In the genomic region with DNA sequence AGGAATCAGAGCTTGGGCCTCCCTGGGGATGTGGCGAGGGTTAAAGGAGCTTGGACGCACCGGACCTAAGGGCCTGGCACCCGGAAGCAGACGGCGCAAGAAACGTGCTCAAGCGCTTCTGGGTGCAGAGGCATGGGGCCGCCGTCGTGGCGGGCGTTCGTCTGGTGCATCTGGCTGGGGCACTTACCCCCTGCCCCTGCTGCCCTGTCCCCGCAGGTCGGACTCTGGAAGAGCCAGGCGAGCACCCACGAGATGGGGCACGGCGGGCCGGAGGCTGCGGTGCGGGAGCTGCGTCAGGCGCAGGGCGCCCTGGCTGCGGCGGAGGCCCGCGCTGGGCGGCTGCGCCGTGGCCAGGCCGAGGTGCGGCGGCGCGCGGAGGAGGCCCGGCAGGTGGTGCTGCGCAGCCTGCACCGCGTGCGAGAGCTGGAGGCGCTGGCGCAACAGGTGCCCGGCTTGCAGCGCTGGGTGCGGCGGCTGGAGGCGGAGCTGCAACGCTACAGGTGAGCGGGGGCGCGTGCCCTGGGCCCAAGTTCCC, we compare ENCODE assay signal across 8 cellular contexts. TPM values are rescaled to one million over a fixed set of nuclear protein-coding genes. Genes with fewer than 3 reads are reported as not detected.
DNase-seq lines count a peak whose midpoint lies in the region; ATAC-seq, FAIRE-seq and TF ChIP-seq lines count a peak whose summit lies in the region.

No MANE protein-coding gene starts in this region.

- no peaks in the 10 kb centered on the region for H3K36me3 Mint-ChIP-seq in CD8-positive, alpha-beta memory T cell

- peaks cover 32 to 33% of the 10 kb centered on the region in 2 donors for H3K27me3 Mint-ChIP-seq in CD8-positive, alpha-beta memory T cell

- CTCF ChIA-PET in CD8-positive, alpha-beta memory T cell (lab: Charles Lee) = interaction anchor here (1.0 to 8.4 kb wide), 12 partner anchors 10 to 242 kb away, joined by 3 to 98 read pairs (median 6); partner anchors contain the start of gene CFAP92

- FAIRE-seq in keratinocyte (lab: Jason Lieb, UNC) = no peak

- H3K27ac ChIP-seq in CD8-positive, alpha-beta memory T cell (ENCODE audit: low read depth, low read length) = no peak overlapping the region
- H3K27ac ChIP-seq in keratinocyte (ENCODE audit: control insufficient read depth, insufficient read depth, low read length) (no peak overlapping the region), suprapubic skin (no peak overlapping the region)

- 17% methylated on average over 19 of the region's 55 CpGs for WGBS in suprapubic skin

- H3K79me2 ChIP-seq in keratinocyte (ENCODE audit: control insufficient read depth, insufficient read depth, low read length) = no peaks in the 10 kb centered on the region

- dilution Hi-C loops in keratinocyte (cut with MboI; ENCODE audit: extremely low pct_ligation_motif_present, low sequenced_read_pairs) = no loop called here

- H3K4me1 Mint-ChIP-seq in CD8-positive, alpha-beta memory T cell = peaks cover 23 to 43% (median 30%) of the 10 kb centered on the region in 3 donors

- peak overlapping the region; percentile 28 for H3K4me2 ChIP-seq in keratinocyte (ENCODE audit: control insufficient read depth, extremely low read depth, insufficient read depth, low read depth, low read length)

- H3K9me3 ChIP-seq in CD8-positive, alpha-beta memory T cell (ENCODE audit: low read length) = no peaks in the 10 kb centered on the region
- no peaks in the 10 kb centered on the region for H3K9me3 ChIP-seq in keratinocyte (ENCODE audit: control insufficient read depth, low read depth, low read length)
- H3K9me3 ChIP-seq in suprapubic skin = no peaks in the 10 kb centered on the region

- no peaks in the 10 kb centered on the region for H3K9me3 Mint-ChIP-seq in CD8-positive, alpha-beta memory T cell

- no peaks in the 10 kb centered on the region for H3K9me1 ChIP-seq in keratinocyte (ENCODE audit: control insufficient read depth, extremely low read depth, insufficient read depth, low read length)

- peaks cover 14% of the 10 kb centered on the region for H3K27me3 ChIP-seq in CD8-positive, alpha-beta memory T cell (ENCODE audit: insufficient read depth, low read length, poor library complexity, severe bottlenecking)
- H3K27me3 ChIP-seq in keratinocyte (ENCODE audit: control insufficient read depth, extremely low read depth, insufficient read depth, low read length) (peaks cover 61% of the 10 kb centered on the region), suprapubic skin (peaks cover 49% of the 10 kb centered on the region)

- TF ChIP-seq CTCF in keratinocyte (optimal IDR thresholded peaks at IDR 0.05 in 1 of 3, IDR thresholded peaks at IDR 0.05 in 1 of 3, conservative IDR thresholded peaks at IDR 0.05 in 1 of 3; ENCODE audit: extremely low read depth in 1 of 3, insufficient read depth in 2 of 3, low read length in 3 of 3) = peak in 2 of 3 experiments; percentile 50 to 63
- TF ChIP-seq CTCF in suprapubic skin (IDR thresholded peaks at IDR 0.05) = peak in 1 of 2 donors; percentile 30

- no peaks in the 10 kb centered on the region for H4K20me1 ChIP-seq in keratinocyte (ENCODE audit: control insufficient read depth, extremely low read depth, insufficient read depth, low read length)

- POLR2A ChIA-PET in CD8-positive, alpha-beta memory T cell (lab: Charles Lee) = interaction anchor here (0.7 to 3.0 kb wide), 3 partner anchors 9 to 117 kb away, joined by 3 to 18 read pairs (median 8); partner anchors contain the start of gene CFAP92

- peak overlapping the region in 5 of 7 donors; percentile 29 to 63 (median 48) for H3K4me3 Mint-ChIP-seq in CD8-positive, alpha-beta memory T cell

- TF ChIP-seq POLR2A in suprapubic skin (IDR thresholded peaks at IDR 0.05) = no peak

- no peak overlapping the region for H3K4me3 ChIP-seq in CD8-positive, alpha-beta memory T cell (ENCODE audit: low read length)
- H3K4me3 ChIP-seq in keratinocyte (ENCODE audit: control insufficient read depth in 2 of 3, extremely low read depth in 1 of 3, insufficient read depth in 2 of 3, low read depth in 1 of 3, low read length in 3 of 3) (no peak overlapping the region), suprapubic skin (peak overlapping the region; percentile 16)

- H2AFZ ChIP-seq in keratinocyte (ENCODE audit: control insufficient read depth, low read length) = no peak overlapping the region

- no peak for ATAC-seq in HG03135 (IDR thresholded peaks at IDR 0.05; ENCODE audit: unreplicated experiment)
- ATAC-seq in HG03280 (IDR thresholded peaks at IDR 0.05; ENCODE audit: unreplicated experiment) = no peak
- ATAC-seq in HG03097 (IDR thresholded peaks at IDR 0.05; ENCODE audit: low FRiP score, unreplicated experiment) = no peak

- peak; percentile 26 to 70 (median 55) for DNase-seq in CD8-positive, alpha-beta memory T cell
- DNase-seq in NCI-H2171 treated with DMSO at 0.1 percent for 48 hours (lab: John Stamatoyannopoulos, UW) = peak; percentile 59
- peak; percentile 82 for DNase-seq in activated effector memory CD4-positive, alpha-beta T cell treated with anti-CD3 and anti-CD28 coated beads, Interleukin-2, amount 50 U/mL, for 16 hours
- DNase-seq in keratinocyte (ENCODE audit: low read depth, low spot score) = no peak
- DNase-seq in suprapubic skin (ENCODE audit: low spot score in 2 of 2) = no peak

- H3K4me1 ChIP-seq in CD8-positive, alpha-beta memory T cell (ENCODE audit: insufficient read depth, low read length) = peaks cover 16% of the 10 kb centered on the region
- H3K4me1 ChIP-seq in keratinocyte (ENCODE audit: control insufficient read depth, extremely low read depth, insufficient read depth, low read length) (no peaks in the 10 kb centered on the region), suprapubic skin (peaks cover 55% of the 10 kb centered on the region)

- TF ChIP-seq EP300 in suprapubic skin (IDR thresholded peaks at IDR 0.05) = no peak

- H3K36me3 ChIP-seq in CD8-positive, alpha-beta memory T cell (ENCODE audit: insufficient read depth, low read length) = no peaks in the 10 kb centered on the region
- H3K36me3 ChIP-seq in keratinocyte (ENCODE audit: control insufficient read depth in 2 of 2, extremely low read depth in 1 of 2, insufficient read depth in 2 of 2, low read length in 2 of 2) (no peaks in the 10 kb centered on the region), suprapubic skin (no peaks in the 10 kb centered on the region)

- H3K9ac ChIP-seq in keratinocyte (ENCODE audit: control insufficient read depth, extremely low read depth, insufficient read depth, low read length) = no peak overlapping the region

- peak overlapping the region in 1 of 8 donors; percentile 38 for H3K27ac Mint-ChIP-seq in CD8-positive, alpha-beta memory T cell

RNA-seq across cellular contexts. Expression of gene EFCC1, which starts 2.5 kb away (rescaled TPM):
- under 1 TPM in 1 of 2 experiments, not detected in 1; 0.11 TPM for total RNA-seq in CD8-positive, alpha-beta memory T cell
- 0.22 TPM for polyA plus RNA-seq in CD8-positive, alpha-beta memory T cell
- not detected in 3 replicates for polyA plus RNA-seq in keratinocyte
- polyA plus RNA-seq in keratinocyte (2011; ENCODE audit: low read depth) = not detected
- not detected in 2 replicates for polyA plus RNA-seq in keratinocyte (2011; cell fraction: cytosol; rRNA removed)
- polyA plus RNA-seq in keratinocyte (2011; cell fraction: nucleus; rRNA removed) = not detected in 2 replicates
- 0.16 TPM in 1 of 2 replicates, not detected in the other for polyA plus RNA-seq in keratinocyte (2012; ENCODE audit: low replicate concordance)
- polyA minus RNA-seq in keratinocyte = not detected in 3 replicates
- not detected for polyA minus RNA-seq in keratinocyte (2011; cell fraction: cytosol; rRNA and poly(A)+ RNA removed)
- polyA minus RNA-seq in keratinocyte (2011; cell fraction: nucleus; rRNA and poly(A)+ RNA removed) = not detected in 2 replicates
- total RNA-seq in suprapubic skin = 1 to 10 TPM in 2 of 4 donors, under 1 TPM in 2; 0.76 to 2.5 (median 1.1) TPM

RNA-seq across cellular contexts. Expression of gene CFAP92, which starts 9.8 kb away (rescaled TPM):
- under 1 TPM in 1 of 2 experiments, not detected in 1; 0.13 TPM for total RNA-seq in CD8-positive, alpha-beta memory T cell
- 0.24 TPM for polyA plus RNA-seq in CD8-positive, alpha-beta memory T cell
- 0.11 to 0.26 TPM (median 0.22 TPM) in 3 replicates for polyA plus RNA-seq in keratinocyte
- 0.45 TPM for polyA plus RNA-seq in keratinocyte (2011; ENCODE audit: low read depth)
- polyA plus RNA-seq in keratinocyte (2011; cell fraction: cytosol; rRNA removed) = 0.12 and 0.14 TPM in 2 replicates
- polyA plus RNA-seq in keratinocyte (2011; cell fraction: nucleus; rRNA removed) = 0.19 and 0.45 TPM in 2 replicates
- polyA plus RNA-seq in keratinocyte (2012; ENCODE audit: low replicate concordance) = 0.17 and 0.24 TPM in 2 replicates
- 0.58 TPM in 1 of 3 replicates, not detected in the others for polyA minus RNA-seq in keratinocyte
- polyA minus RNA-seq in keratinocyte (2011; cell fraction: cytosol; rRNA and poly(A)+ RNA removed) = not detected
- not detected in 2 replicates for polyA minus RNA-seq in keratinocyte (2011; cell fraction: nucleus; rRNA and poly(A)+ RNA removed)
- 1 to 10 TPM in 2 of 4 donors, under 1 TPM in 2; 0.11 to 1.7 (median 0.87) TPM for total RNA-seq in suprapubic skin

RNA-seq across cellular contexts. Expression of gene GP9, which starts 56.9 kb away (rescaled TPM):
- total RNA-seq in CD8-positive, alpha-beta memory T cell = not detected
- not detected for polyA plus RNA-seq in CD8-positive, alpha-beta memory T cell
- polyA plus RNA-seq in keratinocyte = not detected in 3 replicates
- not detected for polyA plus RNA-seq in keratinocyte (2011; ENCODE audit: low read depth)
- polyA plus RNA-seq in keratinocyte (2011; cell fraction: cytosol; rRNA removed) = not detected in 2 replicates
- polyA plus RNA-seq in keratinocyte (2011; cell fraction: nucleus; rRNA removed) = not detected in 2 replicates
- not detected in 2 replicates for polyA plus RNA-seq in keratinocyte (2012; ENCODE audit: low replicate concordance)
- polyA minus RNA-seq in keratinocyte = not detected in 3 replicates
- polyA minus RNA-seq in keratinocyte (2011; cell fraction: cytosol; rRNA and poly(A)+ RNA removed) = not detected
- polyA minus RNA-seq in keratinocyte (2011; cell fraction: nucleus; rRNA and poly(A)+ RNA removed) = not detected in 2 replicates
- not detected for total RNA-seq in suprapubic skin

Comparison
In these comparisons a context has a peak if more than half of its experiments do, and no peak if none do; other contexts are left out.
1. DNase-seq: peak in CD8-positive, alpha-beta memory T cell (5 of 5), NCI-H2171 treated with DMSO at 0.1 percent for 48 hours (single experiment) and activated effector memory CD4-positive, alpha-beta T cell treated with anti-CD3 and anti-CD28 coated beads, Interleukin-2, amount 50 U/mL, for 16 hours (single experiment); none in keratinocyte (single experiment) and suprapubic skin (0 of 2).